ENCODE assay signal across 11 cellular contexts in genomic region chr14:71711619-71712018, GRCh38.
DNase-seq lines count a peak whose midpoint lies in the region; ATAC-seq and TF ChIP-seq lines count a peak whose summit lies in the region.
"Had no signal": no experiment of that assay in that cellular context is flagged by ENCODE, and none has a peak within 500 bp of the region (broad histone marks: within the 10 kb centered on the region; RNA-seq: fewer than 3 reads in every experiment).

No MANE protein-coding gene starts in this region.

- peaks cover 25% of the 10 kb centered on the region for H3K36me3 Mint-ChIP-seq in activated CD8-positive, alpha-beta T cell treated with anti-CD3 and anti-CD28 coated beads for 36 hours (ENCODE audit: low read depth)
- H3K36me3 Mint-ChIP-seq in activated CD8-positive, alpha-beta T cell treated with anti-CD3 and anti-CD28 coated beads, Interleukin-2, amount 10 ng/mL, durations not matched to agents 7 days and 5 days (ENCODE audit: low read depth): peaks cover 32% of the 10 kb centered on the region
- H3K36me3 Mint-ChIP-seq in WTC11: peaks cover 19% of the 10 kb centered on the region

- peak; percentile 30 for ATAC-seq in activated CD8-positive, alpha-beta T cell treated with anti-CD3 and anti-CD28 coated beads for 36 hours
- no peak for ATAC-seq in activated CD8-positive, alpha-beta T cell treated with anti-CD3 and anti-CD28 coated beads, Interleukin-2, amount 10 ng/mL, durations not matched to agents 7 days and 5 days
- no peak for ATAC-seq in WTC11
- no peak for ATAC-seq in GM18861 (IDR thresholded peaks at IDR 0.05; ENCODE audit: unreplicated experiment)
- ATAC-seq in HG03565 (IDR thresholded peaks at IDR 0.05; ENCODE audit: unreplicated experiment): no peak

- POLR2A ChIA-PET in activated CD8-positive, alpha-beta T cell treated with anti-CD3 and anti-CD28 coated beads for 36 hours (lab: Charles Lee): interaction anchor here (1.5 kb wide), 1 partner anchor 12 kb away, joined by 3 read pairs; no protein-coding TSS in a partner anchor
- POLR2A ChIA-PET in activated CD8-positive, alpha-beta T cell treated with anti-CD3 and anti-CD28 coated beads, Interleukin-2, amount 10 ng/mL, durations not matched to agents 7 days and 5 days (lab: Charles Lee): no interaction called here
- POLR2A ChIA-PET in WTC11 (lab: Charles Lee): no interaction called here

- no peak overlapping the region for H3K4me3 ChIP-seq in foreskin fibroblast (ENCODE audit: low read depth in 1 of 2, low read length in 2 of 2)
- H3K4me3 ChIP-seq: esophagus squamous epithelium, vagina had no signal

- H3K9me3 Mint-ChIP-seq in activated CD8-positive, alpha-beta T cell treated with anti-CD3 and anti-CD28 coated beads for 36 hours: no peaks in the 10 kb centered on the region
- H3K9me3 Mint-ChIP-seq in activated CD8-positive, alpha-beta T cell treated with anti-CD3 and anti-CD28 coated beads, Interleukin-2, amount 10 ng/mL, durations not matched to agents 7 days and 5 days (ENCODE audit: insufficient read depth): no peaks in the 10 kb centered on the region
- no peaks in the 10 kb centered on the region for H3K9me3 Mint-ChIP-seq in WTC11

- peaks cover 15% of the 10 kb centered on the region for H3K4me1 Mint-ChIP-seq in activated CD8-positive, alpha-beta T cell treated with anti-CD3 and anti-CD28 coated beads for 36 hours (ENCODE audit: low read depth)
- peaks cover 15% of the 10 kb centered on the region for H3K4me1 Mint-ChIP-seq in activated CD8-positive, alpha-beta T cell treated with anti-CD3 and anti-CD28 coated beads, Interleukin-2, amount 10 ng/mL, durations not matched to agents 7 days and 5 days (ENCODE audit: low read depth)
- peaks cover 11% of the 10 kb centered on the region for H3K4me1 Mint-ChIP-seq in WTC11
- H3K4me1 Mint-ChIP-seq: B cell had no signal

- CTCF ChIA-PET in activated CD8-positive, alpha-beta T cell treated with anti-CD3 and anti-CD28 coated beads for 36 hours (lab: Charles Lee): interaction anchor here (0.8 kb wide), 1 partner anchor 9 kb away, joined by 3 read pairs; no protein-coding TSS in a partner anchor
- CTCF ChIA-PET in activated CD8-positive, alpha-beta T cell treated with anti-CD3 and anti-CD28 coated beads, Interleukin-2, amount 10 ng/mL, durations not matched to agents 7 days and 5 days (lab: Charles Lee): interaction anchor here (0.6 to 2.4 kb wide), 7 partner anchors 9 to 573 kb away, joined by 3 to 10 read pairs (median 3); no protein-coding TSS in a partner anchor
- CTCF ChIA-PET in WTC11 (lab: Charles Lee): interaction anchor here (1.1 to 2.0 kb wide), 2 partner anchors 9 to 144 kb away, joined by 3 to 13 read pairs; no protein-coding TSS in a partner anchor

- H3K4me3 Mint-ChIP-seq in activated CD8-positive, alpha-beta T cell treated with anti-CD3 and anti-CD28 coated beads for 36 hours: no peak overlapping the region
- H3K4me3 Mint-ChIP-seq in activated CD8-positive, alpha-beta T cell treated with anti-CD3 and anti-CD28 coated beads, Interleukin-2, amount 10 ng/mL, durations not matched to agents 7 days and 5 days: no peak overlapping the region
- no peak overlapping the region for H3K4me3 Mint-ChIP-seq in WTC11
- H3K4me3 Mint-ChIP-seq: B cell had no signal

- peak; percentile 3 for DNase-seq in activated CD8-positive, alpha-beta T cell treated with anti-CD3 and anti-CD28 coated beads for 36 hours
- DNase-seq in activated CD8-positive, alpha-beta T cell treated with anti-CD3 and anti-CD28 coated beads, Interleukin-2, amount 10 ng/mL, durations not matched to agents 7 days and 5 days: no peak
- DNase-seq in WTC11 (ENCODE audit: low spot score): no peak
- peak; percentile 92 to 94 for DNase-seq in foreskin fibroblast
- DNase-seq in 8988T: no peak
- DNase-seq: esophagus squamous epithelium had no signal

- H3K27ac ChIP-seq in temporal lobe (ENCODE audit: low read depth, low read length): peak overlapping the region; percentile 21
- H3K27ac ChIP-seq: vagina had no signal

- H3K27ac Mint-ChIP-seq in activated CD8-positive, alpha-beta T cell treated with anti-CD3 and anti-CD28 coated beads for 36 hours: no peak overlapping the region
- H3K27ac Mint-ChIP-seq in activated CD8-positive, alpha-beta T cell treated with anti-CD3 and anti-CD28 coated beads, Interleukin-2, amount 10 ng/mL, durations not matched to agents 7 days and 5 days: no peak overlapping the region
- peak overlapping the region; percentile 5; the same call in 1 of the 2 replicates for H3K27ac Mint-ChIP-seq in WTC11
- H3K27ac Mint-ChIP-seq: B cell had no signal

- H3K27me3 Mint-ChIP-seq in activated CD8-positive, alpha-beta T cell treated with anti-CD3 and anti-CD28 coated beads for 36 hours: no peaks in the 10 kb centered on the region
- no peaks in the 10 kb centered on the region for H3K27me3 Mint-ChIP-seq in activated CD8-positive, alpha-beta T cell treated with anti-CD3 and anti-CD28 coated beads, Interleukin-2, amount 10 ng/mL, durations not matched to agents 7 days and 5 days (ENCODE audit: low read depth)
- H3K27me3 Mint-ChIP-seq in WTC11 (ENCODE audit: low read depth): no peaks in the 10 kb centered on the region
- H3K27me3 Mint-ChIP-seq: B cell had no signal

- intact Hi-C loops in activated CD8-positive, alpha-beta T cell treated with anti-CD3 and anti-CD28 coated beads for 36 hours (cut with micrococcal nuclease): no loop called here

- no peak for TF ChIP-seq CTCF in activated CD8-positive, alpha-beta T cell treated with anti-CD3 and anti-CD28 coated beads for 36 hours (IDR thresholded peaks at IDR 0.05)
- no peak for TF ChIP-seq CTCF in WTC11 (IDR thresholded peaks at IDR 0.05)
- TF ChIP-seq CTCF in foreskin fibroblast (IDR thresholded peaks at IDR 0.05; ENCODE audit: low read depth, low read length): no peak

TF ChIP-seq in WTC11, 78 proteins besides CTCF, POLR2A, EP300 and RAD21 (continues in another document):
- TF ChIP-seq NFYB (CRISPR knock-in tag; conservative IDR thresholded peaks at IDR 0.05; ENCODE audit: low read depth): no peak
- no peak for TF ChIP-seq ZNF423 (CRISPR knock-in tag; IDR thresholded peaks at IDR 0.05)
- TF ChIP-seq NFATC4 (CRISPR knock-in tag; IDR thresholded peaks at IDR 0.05): no peak
- no peak for TF ChIP-seq CREM (CRISPR knock-in tag; IDR thresholded peaks at IDR 0.05)
- no peak for TF ChIP-seq MXD4 (CRISPR knock-in tag; IDR thresholded peaks at IDR 0.05; ENCODE audit: borderline replicate concordance)
- no peak for TF ChIP-seq ZNF219 (CRISPR knock-in tag; IDR thresholded peaks at IDR 0.05; ENCODE audit: borderline replicate concordance)
- TF ChIP-seq ZNF317 (CRISPR knock-in tag; IDR thresholded peaks at IDR 0.05; ENCODE audit: borderline replicate concordance, low read depth): no peak
- TF ChIP-seq IRF2 (CRISPR knock-in tag; IDR thresholded peaks at IDR 0.05; ENCODE audit: borderline replicate concordance, low read depth): no peak
- TF ChIP-seq MAX (CRISPR knock-in tag; IDR thresholded peaks at IDR 0.05): no peak
- TF ChIP-seq TP53 (CRISPR knock-in tag; IDR thresholded peaks at IDR 0.05): no peak
- TF ChIP-seq STAT6 (CRISPR knock-in tag; conservative IDR thresholded peaks at IDR 0.05; ENCODE audit: low read depth): no peak
- no peak for TF ChIP-seq ZBTB21 (CRISPR knock-in tag; IDR thresholded peaks at IDR 0.05; ENCODE audit: borderline replicate concordance)
- TF ChIP-seq ZNF121 (CRISPR knock-in tag; IDR thresholded peaks at IDR 0.05): no peak
- no peak for TF ChIP-seq HMGA2 (CRISPR knock-in tag; IDR thresholded peaks at IDR 0.05)
- no peak for TF ChIP-seq USF1 (CRISPR knock-in tag; IDR thresholded peaks at IDR 0.05)
- no peak for TF ChIP-seq FOXK1 (CRISPR knock-in tag; IDR thresholded peaks at IDR 0.05)
- TF ChIP-seq FOXJ3 (CRISPR knock-in tag; IDR thresholded peaks at IDR 0.05; ENCODE audit: borderline replicate concordance): no peak

Comparison
In these comparisons a context has a peak if more than half of its experiments do, and no peak if none do; other contexts are left out.
1. DNase-seq: peak in activated CD8-positive, alpha-beta T cell treated with anti-CD3 and anti-CD28 coated beads for 36 hours (single experiment) and foreskin fibroblast (2 of 2); none in activated CD8-positive, alpha-beta T cell treated with anti-CD3 and anti-CD28 coated beads, Interleukin-2, amount 10 ng/mL, durations not matched to agents 7 days and 5 days (single experiment), WTC11 (single experiment) and 8988T (single experiment).